Comparison of ENCODE assay signal across 8 cellular contexts in genomic region chr1:205301220-205301821, GRCh38. TPM values are rescaled to one million over a fixed set of nuclear protein-coding genes. Genes with fewer than 3 reads are reported as not detected.
DNase-seq lines count a peak whose midpoint lies in the region; ATAC-seq and TF ChIP-seq lines count a peak whose summit lies in the region.

No MANE protein-coding gene starts in this region.

- no peaks in the 10 kb centered on the region for H3K27me3 Mint-ChIP-seq in CD4-positive, alpha-beta T cell
- H3K27me3 Mint-ChIP-seq in brain, result no peaks in the 10 kb centered on the region
- H3K27me3 Mint-ChIP-seq in activated CD8-positive, alpha-beta T cell treated with anti-CD3 and anti-CD28 coated beads, Interleukin-2, amount 10 ng/mL, durations not matched to agents 7 days and 5 days (ENCODE audit: low read depth), result peaks cover 2% of the 10 kb centered on the region

- in situ Hi-C loops in GM13977 (cut with MboI; ENCODE audit: low pct_unique_long_range_greater_than_20kb, low sequenced_read_pairs, unreplicated experiment), result no loop called here

- no peaks in the 10 kb centered on the region for H3K27me3 ChIP-seq in CD4-positive, alpha-beta T cell (ENCODE audit: control insufficient read depth, insufficient read depth, low read length)
- no peaks in the 10 kb centered on the region for H3K27me3 ChIP-seq in MM.1S (replicated peaks; ENCODE audit: insufficient read depth, low read length)
- H3K27me3 ChIP-seq in left lung, result no peaks in the 10 kb centered on the region

- H3K36me3 ChIP-seq in MM.1S (replicated peaks; ENCODE audit: insufficient read depth, low read length) (no peaks in the 10 kb centered on the region), left lung (peaks cover 0 to 48% of the 10 kb centered on the region in 2 donors)

- no peak for ATAC-seq in CD4-positive, alpha-beta T cell (ENCODE audit: poor library complexity)
- ATAC-seq in left lung (peak; percentile 91), HG03432 (IDR thresholded peaks at IDR 0.05; ENCODE audit: unreplicated experiment) (no peak)
- ATAC-seq in activated CD8-positive, alpha-beta T cell treated with anti-CD3 and anti-CD28 coated beads, Interleukin-2, amount 10 ng/mL, durations not matched to agents 7 days and 5 days, result no peak

- CTCF ChIA-PET in CD4-positive, alpha-beta T cell (lab: Charles Lee), result interaction anchor here (0.7 to 1.9 kb wide), 3 partner anchors 16 to 32 kb away, joined by 3 to 9 read pairs (median 5); no protein-coding TSS in a partner anchor
- CTCF ChIA-PET in activated CD8-positive, alpha-beta T cell treated with anti-CD3 and anti-CD28 coated beads, Interleukin-2, amount 10 ng/mL, durations not matched to agents 7 days and 5 days (lab: Charles Lee), result interaction anchor here (1.4 to 3.5 kb wide), 2 partner anchors 24 to 27 kb away, joined by 3 to 12 read pairs; no protein-coding TSS in a partner anchor

- no peak overlapping the region for H3K9ac ChIP-seq in MM.1S (ENCODE audit: low read length)

- intact Hi-C loops in CD4-positive, alpha-beta T cell (cut with DNase I, micrococcal nuclease), result no loop called here
- intact Hi-C loops in left lung (cut with DNase I), result no loop called here

- no peaks in the 10 kb centered on the region for H3K9me3 Mint-ChIP-seq in CD4-positive, alpha-beta T cell
- no peaks in the 10 kb centered on the region for H3K9me3 Mint-ChIP-seq in brain
- no peaks in the 10 kb centered on the region for H3K9me3 Mint-ChIP-seq in activated CD8-positive, alpha-beta T cell treated with anti-CD3 and anti-CD28 coated beads, Interleukin-2, amount 10 ng/mL, durations not matched to agents 7 days and 5 days (ENCODE audit: insufficient read depth)

- H3K4me3 ChIP-seq in MM.1S (ENCODE audit: low read length) (no peak overlapping the region), left lung (no peak overlapping the region)

- H3F3A ChIP-seq in MM.1S (ENCODE audit: insufficient read depth, low read length), result no peaks in the 10 kb centered on the region

- H3K4me1 ChIP-seq in MM.1S (ENCODE audit: low read length) (peaks cover 7% of the 10 kb centered on the region), left lung (peaks cover 6 to 14% of the 10 kb centered on the region in 2 donors)

- no peak overlapping the region for H3K4me2 ChIP-seq in MM.1S (ENCODE audit: low read depth, low read length)

- H3K27ac ChIP-seq in CD4-positive, alpha-beta T cell (ENCODE audit: low read depth, low read length), result peak overlapping the region; percentile 7
- H3K27ac ChIP-seq in MM.1S (ENCODE audit: low read length) (peak overlapping the region; percentile 3; the same call in 1 of the 2 replicates), left lung (peak overlapping the region; percentile 66 to 73)

- DNase-seq in CD4-positive, alpha-beta T cell, result no peak
- DNase-seq in MM.1S (peak; percentile 34), left lung (peak; percentile 91 to 93), GM13977 (ENCODE audit: low spot score) (no peak), CD1c-positive myeloid dendritic cell (ENCODE audit: extremely low spot score) (no peak)
- DNase-seq in activated CD8-positive, alpha-beta T cell treated with anti-CD3 and anti-CD28 coated beads, Interleukin-2, amount 10 ng/mL, durations not matched to agents 7 days and 5 days, result no peak

- POLR2A ChIA-PET in CD4-positive, alpha-beta T cell (lab: Charles Lee), result interaction anchor here (1.0 to 11.7 kb wide), 5 partner anchors 14 to 26 kb away, joined by 3 to 158 read pairs (median 3); no protein-coding TSS in a partner anchor
- POLR2A ChIA-PET in activated CD8-positive, alpha-beta T cell treated with anti-CD3 and anti-CD28 coated beads, Interleukin-2, amount 10 ng/mL, durations not matched to agents 7 days and 5 days (lab: Charles Lee), result no interaction called here

- no peak overlapping the region for H2AFZ ChIP-seq in MM.1S (ENCODE audit: low read length)

- H3K4me3 Mint-ChIP-seq in CD4-positive, alpha-beta T cell, result no peak overlapping the region
- H3K4me3 Mint-ChIP-seq in brain, result peak overlapping the region; percentile 32 to 76 (median 44)
- no peak overlapping the region for H3K4me3 Mint-ChIP-seq in activated CD8-positive, alpha-beta T cell treated with anti-CD3 and anti-CD28 coated beads, Interleukin-2, amount 10 ng/mL, durations not matched to agents 7 days and 5 days

- peaks cover 60% of the 10 kb centered on the region for H3K4me1 Mint-ChIP-seq in CD4-positive, alpha-beta T cell (ENCODE audit: low read depth)
- peaks cover 49% of the 10 kb centered on the region for H3K4me1 Mint-ChIP-seq in brain
- H3K4me1 Mint-ChIP-seq in activated CD8-positive, alpha-beta T cell treated with anti-CD3 and anti-CD28 coated beads, Interleukin-2, amount 10 ng/mL, durations not matched to agents 7 days and 5 days (ENCODE audit: low read depth), result peaks cover 10% of the 10 kb centered on the region

- no peaks in the 10 kb centered on the region for H3K79me2 ChIP-seq in MM.1S (ENCODE audit: low read length)

- H3K27ac Mint-ChIP-seq in CD4-positive, alpha-beta T cell, result peak overlapping the region; percentile 67
- peak overlapping the region; percentile 78 to 97 (median 91) for H3K27ac Mint-ChIP-seq in brain
- H3K27ac Mint-ChIP-seq in activated CD8-positive, alpha-beta T cell treated with anti-CD3 and anti-CD28 coated beads, Interleukin-2, amount 10 ng/mL, durations not matched to agents 7 days and 5 days, result no peak overlapping the region

- no peaks in the 10 kb centered on the region for H3K9me3 ChIP-seq in CD4-positive, alpha-beta T cell (ENCODE audit: control insufficient read depth, low read length)
- no peaks in the 10 kb centered on the region for H3K9me3 ChIP-seq in MM.1S (replicated peaks; ENCODE audit: insufficient read depth, low read length)
- no peaks in the 10 kb centered on the region for H3K9me3 ChIP-seq in left lung

- peaks cover 46% of the 10 kb centered on the region for H3K36me3 Mint-ChIP-seq in CD4-positive, alpha-beta T cell (ENCODE audit: low read depth)
- peaks cover 21% of the 10 kb centered on the region for H3K36me3 Mint-ChIP-seq in brain
- H3K36me3 Mint-ChIP-seq in activated CD8-positive, alpha-beta T cell treated with anti-CD3 and anti-CD28 coated beads, Interleukin-2, amount 10 ng/mL, durations not matched to agents 7 days and 5 days (ENCODE audit: low read depth), result peaks cover 6% of the 10 kb centered on the region

- TF ChIP-seq CTCF in CD4-positive, alpha-beta T cell (IDR thresholded peaks at IDR 0.05), result no peak
- no peak for TF ChIP-seq CTCF in MM.1S (IDR thresholded peaks at IDR 0.05; ENCODE audit: low read length)
- no peak for TF ChIP-seq CTCF in brain (conservative IDR thresholded peaks at IDR 0.05)
- no peak for TF ChIP-seq CTCF in left lung (IDR thresholded peaks at IDR 0.05)
- no peak for TF ChIP-seq CTCF in GM13977 (IDR thresholded peaks at IDR 0.05; ENCODE audit: extremely low read depth, insufficient read depth, missing control alignments)

- H3K9me2 ChIP-seq in MM.1S (replicated peaks; ENCODE audit: insufficient read depth, low read length), result no peaks in the 10 kb centered on the region

- no peaks in the 10 kb centered on the region for H4K20me1 ChIP-seq in MM.1S (ENCODE audit: insufficient read depth, low read length)

RNA-seq across cellular contexts. Expression of gene NUAK2, which starts 20.2 kb away (rescaled TPM):
- 10 to 100 TPM; 14.9 to 15.3 TPM for total RNA-seq in CD4-positive, alpha-beta T cell
- 14.4 TPM for polyA plus RNA-seq in brain (ENCODE audit: insufficient read depth, low read depth, low replicate concordance)
- 10 to 100 TPM; 10.3 to 12.3 TPM for total RNA-seq in left lung
- total RNA-seq in activated CD8-positive, alpha-beta T cell treated with anti-CD3 and anti-CD28 coated beads, Interleukin-2, amount 10 ng/mL, durations not matched to agents 7 days and 5 days, result 1 to 10 TPM; 1.6 TPM

RNA-seq across cellular contexts. Expression of gene KLHDC8A, which starts 55.4 kb away (rescaled TPM):
- not detected for total RNA-seq in CD4-positive, alpha-beta T cell
- polyA plus RNA-seq in brain (ENCODE audit: insufficient read depth, low read depth, low replicate concordance), result 11.4 TPM
- under 1 TPM in 1 of 2 donors, not detected in 1; 0.32 TPM for total RNA-seq in left lung
- total RNA-seq in activated CD8-positive, alpha-beta T cell treated with anti-CD3 and anti-CD28 coated beads, Interleukin-2, amount 10 ng/mL, durations not matched to agents 7 days and 5 days, result not detected

Comparison
In these comparisons a context has a peak if more than half of its experiments do, and no peak if none do; other contexts are left out.
1. DNase-seq: peak in MM.1S (single experiment) and left lung (2 of 2); none in CD4-positive, alpha-beta T cell (0 of 10), GM13977 (single experiment), activated CD8-positive, alpha-beta T cell treated with anti-CD3 and anti-CD28 coated beads, Interleukin-2, amount 10 ng/mL, durations not matched to agents 7 days and 5 days (single experiment) and CD1c-positive myeloid dendritic cell (single experiment).
2. H3K27ac ChIP-seq: peak in every context shown above with its lines; median percentile 70 in left lung; 7 in CD4-positive, alpha-beta T cell; 3 in MM.1S.
3. H3K4me3 Mint-ChIP-seq: peak in brain (5 of 5); none in CD4-positive, alpha-beta T cell (single experiment) and activated CD8-positive, alpha-beta T cell treated with anti-CD3 and anti-CD28 coated beads, Interleukin-2, amount 10 ng/mL, durations not matched to agents 7 days and 5 days (single experiment).
4. RNA of gene NUAK2, which starts 20.2 kb away (total RNA-seq): 14.9 to 15.3 TPM in CD4-positive, alpha-beta T cell and 10.3 to 12.3 TPM in left lung; 1.6 TPM in activated CD8-positive, alpha-beta T cell treated with anti-CD3 and anti-CD28 coated beads, Interleukin-2, amount 10 ng/mL, durations not matched to agents 7 days and 5 days; every median in the first group is over 4 times any median in the second.